ENCODE assay signal across 1 cellular context in genomic region chr17:19015428-19015827, GRCh38.
TF ChIP-seq lines count a peak whose summit lies in the region.

No MANE protein-coding gene starts in this region.

TF ChIP-seq in IMR-90, 13 proteins besides CTCF, POLR2A, EP300 and RAD21:
- TF ChIP-seq MAZ (IDR thresholded peaks at IDR 0.05; ENCODE audit: borderline replicate concordance, low read depth, low read length), result no peak
- 0 out of 2 replicates have a peak, but pooled peaks have one; percentile 11 for TF ChIP-seq FOS (IDR thresholded peaks at IDR 0.05; ENCODE audit: low read depth, low read length)
